10 cellular contexts compared by ENCODE assay signal in the genomic region with DNA sequence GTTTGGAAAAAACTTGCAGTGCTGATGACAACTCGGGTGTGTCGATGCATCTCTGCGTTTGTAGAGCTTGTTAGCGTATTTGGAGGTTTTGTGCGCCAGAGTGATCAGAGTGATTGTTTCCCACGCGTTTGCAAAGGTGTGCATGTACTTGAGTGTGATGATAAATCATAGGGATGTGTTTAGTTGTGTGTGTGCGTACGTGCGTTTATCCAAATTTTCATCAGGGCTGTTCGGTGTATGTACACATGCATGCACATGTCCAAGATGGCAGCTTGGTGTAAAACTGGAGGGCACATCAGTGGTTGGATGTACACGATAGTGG. TPM values are rescaled to one million over a fixed set of nuclear protein-coding genes. Genes with fewer than 3 reads are reported as not detected.
DNase-seq lines count a peak whose midpoint lies in the region; ATAC-seq and TF ChIP-seq lines count a peak whose summit lies in the region.
"Had no signal": no experiment of that assay in that cellular context is flagged by ENCODE, and none has a peak within 500 bp of the region (broad histone marks: within the 10 kb centered on the region; RNA-seq: fewer than 3 reads in every experiment).

No MANE protein-coding gene starts in this region.

- H3K4me1 Mint-ChIP-seq in activated CD4-positive, alpha-beta T cell treated with anti-CD3 and anti-CD28 coated beads for 36 hours = peaks cover 11% of the 10 kb centered on the region

- no peaks in the 10 kb centered on the region for H3K36me3 Mint-ChIP-seq in activated CD4-positive, alpha-beta T cell treated with anti-CD3 and anti-CD28 coated beads for 36 hours (ENCODE audit: low read depth)

- H3K4me3 ChIP-seq in brain microvascular endothelial cell (ENCODE audit: low read depth, low read length) (peak overlapping the region; percentile 52), lower lobe of right lung (peak overlapping the region; percentile 62), testis (peak overlapping the region; percentile 59 to 68)

- H3K27me3 ChIP-seq in brain microvascular endothelial cell (replicated peaks) (peaks cover 2% of the 10 kb centered on the region), lower lobe of right lung (ENCODE audit: low read depth) (no peaks in the 10 kb centered on the region), testis (no peaks in the 10 kb centered on the region)

- TF ChIP-seq CTCF in brain microvascular endothelial cell (IDR thresholded peaks at IDR 0.05; ENCODE audit: low read depth, low read length, missing control alignments) (no peak), lower lobe of right lung (IDR thresholded peaks at IDR 0.05) (no peak), testis (IDR thresholded peaks at IDR 0.05) (no peak)

- H3K27ac Mint-ChIP-seq in activated CD4-positive, alpha-beta T cell treated with anti-CD3 and anti-CD28 coated beads for 36 hours = no peak overlapping the region

- POLR2A ChIA-PET in activated CD4-positive, alpha-beta T cell treated with anti-CD3 and anti-CD28 coated beads for 36 hours (lab: Charles Lee) = no interaction called here

- H3K36me3 ChIP-seq in brain microvascular endothelial cell (replicated peaks) (no peaks in the 10 kb centered on the region), lower lobe of right lung (no peaks in the 10 kb centered on the region), testis (ENCODE audit: low read depth, missing control alignments) (no peaks in the 10 kb centered on the region)

- H3K4me3 Mint-ChIP-seq in activated CD4-positive, alpha-beta T cell treated with anti-CD3 and anti-CD28 coated beads for 36 hours = peak overlapping the region; percentile 37

- intact Hi-C loops in activated CD4-positive, alpha-beta T cell treated with anti-CD3 and anti-CD28 coated beads for 36 hours (cut with DNase I, micrococcal nuclease) = no loop called here
- intact Hi-C loops in lower lobe of right lung (cut with DNase I) = no loop called here
- intact Hi-C loops in testis (cut with DNase I; ENCODE audit: low total_unique reads) = no loop called here

- CTCF ChIA-PET in activated CD4-positive, alpha-beta T cell treated with anti-CD3 and anti-CD28 coated beads for 36 hours (lab: Charles Lee) = interaction anchor here (0.6 to 0.8 kb wide), 3 partner anchors 18 to 351 kb away, joined by 3 to 4 read pairs (median 4); no protein-coding TSS in a partner anchor

- no peaks in the 10 kb centered on the region for H3K4me1 ChIP-seq in lower lobe of right lung
- peaks cover 14% of the 10 kb centered on the region for H3K4me1 ChIP-seq in testis

- no peak for DNase-seq in activated CD4-positive, alpha-beta T cell treated with anti-CD3 and anti-CD28 coated beads for 36 hours
- DNase-seq in activated CD4-positive, alpha-beta T cell treated with anti-CD3 and anti-CD28 coated beads, Interleukin-2, amount 50 U/mL, for 48 hours = no peak
- DNase-seq in brain microvascular endothelial cell (no peak), lower lobe of right lung (no peak), testis (no peak), NCI-H1092 (lab: John Stamatoyannopoulos, UW) (no peak), HK-2 (ENCODE audit: unreplicated experiment) (no peak)
- DNase-seq: AML-193; stimulated activated naive CD4-positive, alpha-beta T cell had no signal

- no peak overlapping the region for H3K27ac ChIP-seq in brain microvascular endothelial cell
- peak overlapping the region; percentile 51 for H3K27ac ChIP-seq in lower lobe of right lung
- no peak overlapping the region for H3K27ac ChIP-seq in testis

- peaks cover 67% of the 10 kb centered on the region for H3K27me3 Mint-ChIP-seq in activated CD4-positive, alpha-beta T cell treated with anti-CD3 and anti-CD28 coated beads for 36 hours

- no peaks in the 10 kb centered on the region for H3K9me3 ChIP-seq in lower lobe of right lung
- no peaks in the 10 kb centered on the region for H3K9me3 ChIP-seq in testis

- TF ChIP-seq POLR2A in testis (IDR thresholded peaks at IDR 0.05) = no peak

- ATAC-seq in activated CD4-positive, alpha-beta T cell treated with anti-CD3 and anti-CD28 coated beads for 36 hours = no peak
- ATAC-seq in lower lobe of right lung (no peak), HG03442 (IDR thresholded peaks at IDR 0.05; ENCODE audit: unreplicated experiment) (no peak)

- in situ Hi-C loops in brain microvascular endothelial cell (cut with HindIII; ENCODE audit: low pct_ligation_motif_present, low sequenced_read_pairs) = no loop called here

- H3K9me3 Mint-ChIP-seq in activated CD4-positive, alpha-beta T cell treated with anti-CD3 and anti-CD28 coated beads for 36 hours (ENCODE audit: low read depth) = no peaks in the 10 kb centered on the region

- WGBS in testis, 2 donors = 19 to 25% methylated on average over 12 of the region's 12 CpGs

RNA-seq across cellular contexts. Expression of a gene that starts 0.2 kb away (rescaled TPM):
- total RNA-seq in activated CD4-positive, alpha-beta T cell treated with anti-CD3 and anti-CD28 coated beads for 36 hours = not detected
- total RNA-seq in lower lobe of right lung (1.6 TPM), testis (1 to 10 TPM; 6.4 to 8.2 TPM)
- polyA plus RNA-seq in testis (ENCODE audit: insufficient read depth, low read depth, low replicate concordance) = 3.7 TPM

RNA-seq across cellular contexts. Expression of a gene that starts 29.2 kb away (rescaled TPM):
- 1 to 10 TPM in 1 of 2 experiments, under 1 TPM in 1; 0.91 to 1.3 TPM for total RNA-seq in activated CD4-positive, alpha-beta T cell treated with anti-CD3 and anti-CD28 coated beads for 36 hours
- total RNA-seq in lower lobe of right lung (6.1 TPM), testis (10 to 100 TPM; 10.6 to 11.1 TPM)
- polyA plus RNA-seq in testis (ENCODE audit: insufficient read depth, low read depth, low replicate concordance) = 5.5 TPM

RNA-seq across cellular contexts. Expression of a gene that starts 48.2 kb away (rescaled TPM):
- total RNA-seq in activated CD4-positive, alpha-beta T cell treated with anti-CD3 and anti-CD28 coated beads for 36 hours = 10 to 100 TPM; 41.1 to 53.0 TPM
- total RNA-seq in lower lobe of right lung (55.1 TPM), testis (10 to 100 TPM; 92.4 to 100.0 TPM)
- polyA plus RNA-seq in testis (ENCODE audit: insufficient read depth, low read depth, low replicate concordance) = 60.1 TPM

RNA-seq across cellular contexts. Expression of a gene that starts 51.0 kb away (rescaled TPM):
- 100 to 1,000 TPM; 169 to 212 TPM for total RNA-seq in activated CD4-positive, alpha-beta T cell treated with anti-CD3 and anti-CD28 coated beads for 36 hours
- total RNA-seq in lower lobe of right lung (9.1 TPM), testis (100 to 1,000 TPM; 153 to 209 TPM)
- 429 TPM for polyA plus RNA-seq in testis (ENCODE audit: insufficient read depth, low read depth, low replicate concordance)

RNA-seq across cellular contexts. Expression of a gene that starts 58.3 kb away (rescaled TPM):
- not detected for total RNA-seq in activated CD4-positive, alpha-beta T cell treated with anti-CD3 and anti-CD28 coated beads for 36 hours
- total RNA-seq in lower lobe of right lung (15.5 TPM), testis (10 to 100 TPM; 41.4 to 47.0 TPM)
- 23.6 TPM for polyA plus RNA-seq in testis (ENCODE audit: insufficient read depth, low read depth, low replicate concordance)
